8 cellular contexts compared by ENCODE assay signal in the genomic region with DNA sequence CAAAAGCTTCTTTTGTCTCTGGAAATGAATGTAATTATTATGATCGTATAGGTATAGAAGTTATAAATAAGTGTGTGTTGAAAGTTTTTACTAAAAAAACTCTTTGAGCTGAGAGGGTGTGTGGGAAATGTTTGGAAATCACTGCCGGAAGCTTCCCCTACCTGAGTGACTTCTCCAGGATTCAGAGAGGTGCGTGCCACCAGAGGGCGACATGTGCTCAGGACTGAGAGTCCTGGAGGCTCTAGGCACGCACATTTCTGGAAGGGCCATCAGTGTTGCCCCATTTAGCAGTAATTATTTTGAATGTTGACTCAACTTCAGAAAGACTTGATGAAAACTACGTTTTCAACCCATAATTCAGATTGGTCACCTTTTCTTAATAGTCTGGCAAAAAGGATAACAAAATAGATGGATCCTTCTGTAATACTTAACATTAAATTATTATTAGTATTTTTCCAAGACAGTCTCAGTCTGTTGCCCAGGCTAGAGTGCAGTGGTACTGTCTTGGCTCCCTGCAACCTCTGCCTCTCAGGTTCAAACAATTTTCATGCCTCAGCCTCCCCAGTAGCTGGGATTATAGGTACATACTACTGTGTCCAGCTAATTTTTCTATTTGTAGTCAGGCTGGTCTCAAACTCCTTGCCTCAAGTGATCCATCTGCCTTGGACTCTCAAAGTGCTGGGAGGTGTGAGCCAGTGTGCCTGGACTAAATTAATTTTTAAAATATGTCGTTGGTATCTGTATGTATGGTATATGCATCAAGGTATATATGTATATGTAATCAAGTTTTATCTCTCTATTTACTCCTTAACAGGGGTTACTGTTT. TPM values are rescaled to one million over a fixed set of nuclear protein-coding genes. Genes with fewer than 3 reads are reported as not detected.
A peak's percentile ranks its signal among the peaks of the same experiment; 100 is the strongest.
DNase-seq lines count a peak whose midpoint lies in the region; ATAC-seq and TF ChIP-seq lines count a peak whose summit lies in the region.

No MANE protein-coding gene starts in this region.

- no peaks in the 10 kb centered on the region for H4K20me1 ChIP-seq in DOHH2 (ENCODE audit: control insufficient read depth, insufficient read depth, low read depth, low read length)

- H3K4me1 Mint-ChIP-seq in activated naive CD4-positive, alpha-beta T cell treated with anti-CD3 and anti-CD28 coated beads, Interleukin-2, amount 10 ng/mL, durations not matched to agents 7 days and 5 days, result peaks cover 52% of the 10 kb centered on the region

- no peak overlapping the region for H3K27ac ChIP-seq in DOHH2 (ENCODE audit: low read depth, low read length)
- no peak overlapping the region for H3K27ac ChIP-seq in SK-N-MC
- no peak overlapping the region for H3K27ac ChIP-seq in cardiac muscle cell

- ATAC-seq in GM21786 (IDR thresholded peaks at IDR 0.05; ENCODE audit: unreplicated experiment) (peak; percentile 48), sciatic nerve (peak; percentile 79), HG02970 (IDR thresholded peaks at IDR 0.05; ENCODE audit: low FRiP score, unreplicated experiment) (no peak)

- DNase-seq in MG63, result peak; percentile 60
- peak; percentile 37 for DNase-seq in SK-N-MC (ENCODE audit: low read depth, low spot score)
- DNase-seq in activated naive CD4-positive, alpha-beta T cell treated with anti-CD3 and anti-CD28 coated beads, Interleukin-2, amount 10 ng/mL, durations not matched to agents 7 days and 5 days, result peak; percentile 89
- peak; percentile 72 to 82 for DNase-seq in cardiac muscle cell (ENCODE audit: low read depth in 1 of 2, low spot score in 1 of 2)
- DNase-seq in sciatic nerve (ENCODE audit: low spot score), result peak; percentile 92

- H3K4me3 ChIP-seq in DOHH2 (ENCODE audit: low read length) (no peak overlapping the region), MG63 (no peak overlapping the region), SK-N-MC (no peak overlapping the region), cardiac muscle cell (no peak overlapping the region)

- H3F3A ChIP-seq in DOHH2 (ENCODE audit: control insufficient read depth, insufficient read depth), result no peaks in the 10 kb centered on the region

- no peak overlapping the region for H3K9ac ChIP-seq in SK-N-MC (ENCODE audit: insufficient read length)

- TF ChIP-seq CTCF in DOHH2 (IDR thresholded peaks at IDR 0.05; ENCODE audit: low read depth, low read length, poor library complexity, severe bottlenecking) (peak; percentile 87), cardiac muscle cell (IDR thresholded peaks at IDR 0.05; ENCODE audit: low read depth, low read length) (peak; percentile 83)

- intact Hi-C loops in sciatic nerve (cut with DNase I), result no loop called here

- H3K27me3 ChIP-seq in DOHH2 (ENCODE audit: control insufficient read depth, low read length) (no peaks in the 10 kb centered on the region), MG63 (no peaks in the 10 kb centered on the region; the same call in 1 of the 2 replicates), cardiac muscle cell (no peaks in the 10 kb centered on the region)

- H3K9me2 ChIP-seq in DOHH2 (replicated peaks; ENCODE audit: control insufficient read depth, low read length), result no peaks in the 10 kb centered on the region

- H3K4me2 ChIP-seq in DOHH2 (ENCODE audit: low read length), result no peak overlapping the region

- peaks cover 3% of the 10 kb centered on the region for H3K36me3 Mint-ChIP-seq in activated naive CD4-positive, alpha-beta T cell treated with anti-CD3 and anti-CD28 coated beads, Interleukin-2, amount 10 ng/mL, durations not matched to agents 7 days and 5 days

- no peak overlapping the region for H3K4me3 Mint-ChIP-seq in activated naive CD4-positive, alpha-beta T cell treated with anti-CD3 and anti-CD28 coated beads, Interleukin-2, amount 10 ng/mL, durations not matched to agents 7 days and 5 days

- no peaks in the 10 kb centered on the region for H3K9me3 Mint-ChIP-seq in activated naive CD4-positive, alpha-beta T cell treated with anti-CD3 and anti-CD28 coated beads, Interleukin-2, amount 10 ng/mL, durations not matched to agents 7 days and 5 days

- no peaks in the 10 kb centered on the region for H3K27me3 Mint-ChIP-seq in activated naive CD4-positive, alpha-beta T cell treated with anti-CD3 and anti-CD28 coated beads, Interleukin-2, amount 10 ng/mL, durations not matched to agents 7 days and 5 days

- peak overlapping the region; percentile 68 for H3K27ac Mint-ChIP-seq in activated naive CD4-positive, alpha-beta T cell treated with anti-CD3 and anti-CD28 coated beads, Interleukin-2, amount 10 ng/mL, durations not matched to agents 7 days and 5 days

- H3K79me2 ChIP-seq in DOHH2 (ENCODE audit: control insufficient read depth, low read length), result no peaks in the 10 kb centered on the region

- CTCF ChIA-PET in activated naive CD4-positive, alpha-beta T cell treated with anti-CD3 and anti-CD28 coated beads, Interleukin-2, amount 10 ng/mL, durations not matched to agents 7 days and 5 days (lab: Charles Lee), result interaction anchor here (0.6 to 7.2 kb wide), 41 partner anchors 9 to 671 kb away, joined by 3 to 167 read pairs (median 5); a partner anchor contains a TSS

- H3K36me3 ChIP-seq in DOHH2 (ENCODE audit: control insufficient read depth, low read length) (no peaks in the 10 kb centered on the region), MG63 (no peaks in the 10 kb centered on the region), SK-N-MC (ENCODE audit: insufficient read depth, low read length) (no peaks in the 10 kb centered on the region), cardiac muscle cell (no peaks in the 10 kb centered on the region)

- H3K4me1 ChIP-seq in DOHH2 (ENCODE audit: control insufficient read depth, low read length), result peaks cover 24% of the 10 kb centered on the region
- H3K4me1 ChIP-seq in cardiac muscle cell (ENCODE audit: low read depth), result no peaks in the 10 kb centered on the region

- H3K9me3 ChIP-seq in DOHH2 (ENCODE audit: control insufficient read depth, insufficient read depth, low read length) (no peaks in the 10 kb centered on the region), MG63 (no peaks in the 10 kb centered on the region), SK-N-MC (ENCODE audit: low read depth, low read length) (no peaks in the 10 kb centered on the region), cardiac muscle cell (ENCODE audit: low read depth) (no peaks in the 10 kb centered on the region)

RNA-seq across cellular contexts. Expression of a gene that starts 34.5 kb away (rescaled TPM):
- not detected in 2 replicates for total RNA-seq in MG63 (2014; rRNA removed; shearing (Covaris generic); ENCODE audit: low replicate concordance)
- not detected in 2 replicates for total RNA-seq in cardiac muscle cell
- not detected in 2 replicates for polyA plus RNA-seq in cardiac muscle cell
- total RNA-seq in sciatic nerve, result 1.6 TPM

Comparison
In these comparisons a context has a peak if more than half of its experiments do, and no peak if none do; other contexts are left out.
1. DNase-seq: peak in every context shown above with its lines; median percentile 92 in sciatic nerve; 89 in activated naive CD4-positive, alpha-beta T cell treated with anti-CD3 and anti-CD28 coated beads, Interleukin-2, amount 10 ng/mL, durations not matched to agents 7 days and 5 days; 77 in cardiac muscle cell; 60 in MG63; 37 in SK-N-MC.